ENCODE assay signal across 14 cellular contexts in the genomic region with DNA sequence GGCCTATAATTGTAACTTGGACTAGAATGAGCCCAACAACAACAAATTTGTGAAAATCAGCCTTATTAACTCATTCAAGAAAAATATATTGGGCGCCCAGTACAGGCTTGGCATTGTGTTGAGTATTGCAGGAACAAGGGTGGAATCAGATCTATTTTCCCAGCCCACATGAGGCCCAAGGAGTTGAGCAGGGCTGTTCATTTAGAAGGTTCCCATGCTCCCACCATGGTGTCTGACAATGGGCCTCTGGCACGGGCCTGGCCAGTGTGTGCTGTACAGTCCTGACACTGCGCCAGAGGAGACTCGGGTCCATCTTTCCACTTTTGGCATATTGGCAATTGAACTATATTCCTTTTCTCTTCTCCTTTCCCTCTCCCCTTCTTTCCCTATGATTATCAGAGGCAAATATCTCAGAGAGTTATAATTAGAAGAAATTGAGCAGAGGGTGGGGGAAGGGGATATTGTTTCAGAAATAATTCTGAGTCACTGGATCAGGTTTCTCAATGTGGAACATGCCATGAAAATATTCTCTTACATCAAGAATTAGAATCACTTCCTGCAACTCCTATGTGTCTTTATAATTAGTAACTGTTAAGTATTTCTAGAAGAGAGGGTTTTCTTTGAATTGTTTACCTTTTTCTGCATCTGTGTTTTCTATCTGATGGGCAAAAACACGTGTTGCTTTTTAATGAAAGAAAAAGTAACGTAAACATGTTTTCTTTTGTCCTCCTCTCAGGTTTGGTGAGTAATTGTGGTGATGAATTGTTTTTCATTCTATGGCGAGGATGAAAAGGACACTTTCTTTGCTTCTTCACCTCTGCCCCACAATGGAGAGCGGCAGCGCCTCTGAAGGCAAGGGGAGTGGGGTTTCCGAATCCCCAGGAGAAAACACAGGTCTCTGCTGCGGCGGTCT.
A peak's percentile ranks its signal among the peaks of the same experiment; 100 is the strongest.
DNase-seq lines count a peak whose midpoint lies in the region; ATAC-seq and TF ChIP-seq lines count a peak whose summit lies in the region.
"Had no signal": no experiment of that assay in that cellular context is flagged by ENCODE, and none has a peak within 500 bp of the region (broad histone marks: within the 10 kb centered on the region; RNA-seq: fewer than 3 reads in every experiment).

No MANE protein-coding gene starts in this region.

- ATAC-seq in GM23338 (no peak), HG03520 (IDR thresholded peaks at IDR 0.05; ENCODE audit: unreplicated experiment) (no peak), GM21423 (IDR thresholded peaks at IDR 0.05; ENCODE audit: unreplicated experiment) (no peak)
- ATAC-seq: natural killer cell had no signal

- no peak overlapping the region for H2AFZ ChIP-seq in GM23338

- no peak for TF ChIP-seq CTCF in GM23338 (conservative IDR thresholded peaks at IDR 0.05; ENCODE audit: low read depth in 2 of 2)

- no peak overlapping the region for H3K4me3 Mint-ChIP-seq in GM23338
- H3K4me3 Mint-ChIP-seq: natural killer cell had no signal

- no peak overlapping the region for H3K4me3 ChIP-seq in GM23338
- H3K4me3 ChIP-seq in SJCRH30 = peak overlapping the region; percentile 32
- H3K4me3 ChIP-seq: suprapubic skin had no signal

- H3K4me1 Mint-ChIP-seq in GM23338 = peaks cover 11% of the 10 kb centered on the region

- H3K27me3 ChIP-seq in GM23338 (ENCODE audit: insufficient read depth) (no peaks in the 10 kb centered on the region), SJCRH30 (no peaks in the 10 kb centered on the region)

- H3K4me1 ChIP-seq in GM23338 (ENCODE audit: insufficient read depth) = peaks cover 10% of the 10 kb centered on the region; the same call in 1 of the 2 replicates
- H3K4me1 ChIP-seq in SJCRH30 = peaks cover 53% of the 10 kb centered on the region
- H3K4me1 ChIP-seq: suprapubic skin had no signal

- peak; percentile 34 for DNase-seq in GM23338 (ENCODE audit: low spot score)
- peak; percentile 20 for DNase-seq in NCI-H1436 treated with DMSO at 0.1 percent for 48 hours (lab: John Stamatoyannopoulos, UW)
- DNase-seq in SJCRH30 = peak; percentile 61 to 73
- peak; percentile 83 for DNase-seq in myocyte (ENCODE audit: low read depth)
- DNase-seq in hypothalamus (lab: John Stamatoyannopoulos, UW) = no peak
- no peak for DNase-seq in occipital lobe (lab: John Stamatoyannopoulos, UW)
- DNase-seq: activated naive CD4-positive, alpha-beta T cell; dermis blood vessel endothelial cell; foreskin fibroblast; natural killer cell; T1000 had no signal

- no peaks in the 10 kb centered on the region for H3K9me2 ChIP-seq in GM23338 (ENCODE audit: insufficient read depth)

- H3K36me3 ChIP-seq in GM23338 (ENCODE audit: insufficient read depth) (no peaks in the 10 kb centered on the region), SJCRH30 (no peaks in the 10 kb centered on the region)
- H3K36me3 ChIP-seq: suprapubic skin had no signal

- H3K9me3 Mint-ChIP-seq in GM23338 = no peaks in the 10 kb centered on the region
- H3K9me3 Mint-ChIP-seq: natural killer cell had no signal

- no peaks in the 10 kb centered on the region for H3K79me2 ChIP-seq in GM23338 (replicated peaks; ENCODE audit: insufficient read depth)

- no peak overlapping the region for H3K27ac Mint-ChIP-seq in GM23338
- H3K27ac Mint-ChIP-seq: natural killer cell had no signal

- H3K4me2 ChIP-seq in GM23338 = no peak overlapping the region

- no peaks in the 10 kb centered on the region for H3K36me3 Mint-ChIP-seq in GM23338 (ENCODE audit: low read depth)
- H3K36me3 Mint-ChIP-seq: natural killer cell had no signal

- no peaks in the 10 kb centered on the region for H4K20me1 ChIP-seq in GM23338 (replicated peaks; ENCODE audit: insufficient read depth)

- no peaks in the 10 kb centered on the region for H3K27me3 Mint-ChIP-seq in GM23338 (ENCODE audit: insufficient read depth, low read depth, poor library complexity)

- no peaks in the 10 kb centered on the region for H3F3A ChIP-seq in GM23338 (replicated peaks; ENCODE audit: low read depth)

- H3K27ac ChIP-seq in GM23338 (ENCODE audit: low read depth) (no peak overlapping the region), SJCRH30 (peak overlapping the region; percentile 69)
- H3K27ac ChIP-seq: suprapubic skin had no signal

- no peaks in the 10 kb centered on the region for H3K9me3 ChIP-seq in SJCRH30 (replicated peaks)
- H3K9me3 ChIP-seq: suprapubic skin had no signal

TF ChIP-seq in GM23338, 12 proteins besides CTCF, POLR2A, EP300 and RAD21:
- TF ChIP-seq CREB1 (CRISPR knock-in tag; IDR thresholded peaks at IDR 0.05; ENCODE audit: low read depth) = no peak
- no peak for TF ChIP-seq STAT1 (IDR thresholded peaks at IDR 0.05; ENCODE audit: unreplicated experiment)
- TF ChIP-seq POLR2AphosphoS5 (IDR thresholded peaks at IDR 0.05; ENCODE audit: low read depth) = no peak
- TF ChIP-seq, protein P1, sequence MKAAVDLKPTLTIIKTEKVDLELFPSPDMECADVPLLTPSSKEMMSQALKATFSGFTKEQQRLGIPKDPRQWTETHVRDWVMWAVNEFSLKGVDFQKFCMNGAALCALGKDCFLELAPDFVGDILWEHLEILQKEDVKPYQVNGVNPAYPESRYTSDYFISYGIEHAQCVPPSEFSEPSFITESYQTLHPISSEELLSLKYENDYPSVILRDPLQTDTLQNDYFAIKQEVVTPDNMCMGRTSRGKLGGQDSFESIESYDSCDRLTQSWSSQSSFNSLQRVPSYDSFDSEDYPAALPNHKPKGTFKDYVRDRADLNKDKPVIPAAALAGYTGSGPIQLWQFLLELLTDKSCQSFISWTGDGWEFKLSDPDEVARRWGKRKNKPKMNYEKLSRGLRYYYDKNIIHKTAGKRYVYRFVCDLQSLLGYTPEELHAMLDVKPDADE (IDR thresholded peaks at IDR 0.05) = no peak
TF ChIP-seq in GM23338: peak in this region for 0.

Comparison
In these comparisons a context has a peak if more than half of its experiments do, and no peak if none do; other contexts are left out.
1. DNase-seq: peak in GM23338 (single experiment), NCI-H1436 treated with DMSO at 0.1 percent for 48 hours (single experiment), SJCRH30 (2 of 2) and myocyte (single experiment); none in hypothalamus (0 of 51) and occipital lobe (single experiment).